ENCODE assay signal across 28 cellular contexts in genomic region chr4:18579222-18579621, GRCh38.
"Had no signal": no experiment of that assay in that cellular context is flagged by ENCODE, and none has a peak within 500 bp of the region (broad histone marks: within the 10 kb centered on the region; RNA-seq: fewer than 3 reads in every experiment).

No MANE protein-coding gene starts in this region.

- H3K9me3 ChIP-seq: ascending aorta, MG63 had no signal

- H3K36me3 ChIP-seq: ascending aorta, cardiac muscle cell, MG63 had no signal

- H3K4me1 ChIP-seq: ascending aorta had no signal

- H3K4me3 ChIP-seq: ascending aorta, cardiac muscle cell, MG63, PC-9, SK-N-MC had no signal

- DNase-seq: activated CD4-positive, alpha-beta memory T cell treated with anti-CD3 and anti-CD28 coated beads for 36 hours; activated CD4-positive, alpha-beta T cell treated with anti-CD3 and anti-CD28 coated beads for 36 hours; activated CD4-positive, alpha-beta T cell treated with anti-CD3 and anti-CD28 coated beads, Interleukin-2, amount 50 U/mL, for 1 hour; activated CD8-positive, alpha-beta memory T cell treated with anti-CD3 and anti-CD28 coated beads for 24 hours; activated CD8-positive, alpha-beta memory T cell treated with anti-CD3 and anti-CD28 coated beads, Interleukin-2, amount 10 ng/mL, durations not matched to agents 7 days and 5 days; activated CD8-positive, alpha-beta memory T cell treated with anti-CD3 and anti-CD28 coated beads, Interleukin-2, amount 50 U/mL, for 48 hours; activated effector memory CD4-positive, alpha-beta T cell treated with Interleukin-2 at 50 U/mL for 16 hours; activated naive CD4-positive, alpha-beta T cell; activated naive CD8-positive, alpha-beta T cell treated with anti-CD3 and anti-CD28 coated beads, Interleukin-2, amount 10 ng/mL, durations not matched to agents 7 days and 5 days; activated T-cell treated with anti-CD3 and anti-CD28 coated beads, Interleukin-2, amount 50 U/mL, for 48 hours; Kasumi-1; KG1; MG63; NCI-H1048; NCI-H1105 treated with DMSO at 0.1 percent for 48 hours; NCI-H146; NCI-H187; NCI-H2029 treated with DMSO at 0.1 percent for 48 hours; NCI-H345; NCI-H510A; NCI-H526; NCI-H82; NK-92 treated with Interleukin-12 subunit alpha and Interleukin-12 subunit beta, amount 100 ng/mL, for 24 hours; PC-9; SIG-M5 had no signal

- H3K27me3 ChIP-seq: ascending aorta, cardiac muscle cell, MG63 had no signal
